Comparison of ENCODE assay signal across 35 cellular contexts in genomic region chr12:119262388-119262787, GRCh38.
"Had no signal": no experiment of that assay in that cellular context is flagged by ENCODE, and none has a peak within 500 bp of the region (broad histone marks: within the 10 kb centered on the region; RNA-seq: fewer than 3 reads in every experiment).

No MANE protein-coding gene starts in this region.

- H3K27me3 ChIP-seq: MG63 had no signal

- H3K36me3 ChIP-seq: MG63 had no signal

- H3K9me3 ChIP-seq: MG63 had no signal

- H3K4me3 ChIP-seq: MG63 had no signal

- DNase-seq: MG63, MM.1S, MV-4-11, NCI-H1048, NCI-H1092, NCI-H1092 treated with DMSO at 0.1 percent for 48 hours, NCI-H1105, NCI-H1105 treated with DMSO at 0.1 percent for 48 hours, NCI-H1417, NCI-H1417 treated with DMSO at 0.1 percent for 48 hours, NCI-H1436, NCI-H1436 treated with DMSO at 0.1 percent for 48 hours, NCI-H146, NCI-H1694, NCI-H1694 treated with DMSO at 0.1 percent for 48 hours, NCI-H187, NCI-H187 treated with DMSO at 0.1 percent for 48 hours, NCI-H1930, NCI-H2029, NCI-H2029 treated with DMSO at 0.1 percent for 48 hours, NCI-H2081, NCI-H2081 treated with DMSO at 0.1 percent for 48 hours, NCI-H2107, NCI-H2171, NCI-H2171 treated with DMSO at 0.1 percent for 48 hours, NCI-H2227 treated with DMSO at 0.1 percent for 48 hours, NCI-H226, NCI-H345, NCI-H446, NCI-H446 treated with DMSO at 0.1 percent for 48 hours, NCI-H510A, NCI-H510A treated with DMSO at 0.1 percent for 48 hours, NCI-H524, NCI-H524 treated with DMSO at 0.1 percent for 48 hours, NCI-H526 had no signal
